Comparison of ENCODE assay signal across 8 cellular contexts in genomic region chr9:94259077-94259847, GRCh38. TPM values are rescaled to one million over a fixed set of nuclear protein-coding genes. Genes with fewer than 3 reads are reported as not detected.
DNase-seq lines count a peak whose midpoint lies in the region; ATAC-seq and TF ChIP-seq lines count a peak whose summit lies in the region.

ZNF169 (plus strand) TSS chr9:94259298; CDS start chr9:94278813, 19,515 bp downstream.

- ATAC-seq in GM18907 (IDR thresholded peaks at IDR 0.05; ENCODE audit: unreplicated experiment) (peak; percentile 100), HG03139 (IDR thresholded peaks at IDR 0.05; ENCODE audit: unreplicated experiment) (peak; percentile 100)
- peak; percentile 100 for ATAC-seq in activated CD4-positive, CD25-positive, alpha-beta regulatory T cell treated with anti-CD3 and anti-CD28 coated beads, Interleukin-2, amount 50 U/mL, for 24 hours

- peak within 1 kb of the TSS; percentile 95 for H3K4me3 ChIP-seq in kidney epithelial cell (ENCODE audit: low read depth, low read length)

- no peaks in the 10 kb centered on the region for H3K27me3 ChIP-seq in kidney epithelial cell (ENCODE audit: control insufficient read depth, insufficient read depth, low read length)

- peak; percentile 96 for DNase-seq in AG08396 (ENCODE audit: low spot score)
- DNase-seq in NCI-H345 (lab: John Stamatoyannopoulos, UW), result peak; percentile 80
- peak; percentile 2 to 52 for DNase-seq in cerebellar nuclear complex (lab: John Stamatoyannopoulos, UW)
- peak; percentile 47 for DNase-seq in kidney epithelial cell (ENCODE audit: low read depth)
- peak; percentile 95 for DNase-seq in stimulated activated CD4-positive, alpha-beta T cell treated with anti-CD3 and anti-CD28 coated beads, Interleukin-15, amount 100 ng/mL, for 24 hours

- TF ChIP-seq CTCF in kidney epithelial cell (IDR thresholded peaks at IDR 0.05; ENCODE audit: insufficient read depth, low read length, poor library complexity, severe bottlenecking), result no peak

- H3K36me3 ChIP-seq in kidney epithelial cell (ENCODE audit: control insufficient read depth, insufficient read depth, low read length), result no peaks in the 10 kb centered on the region

RNA-seq across cellular contexts. Expression of gene ZNF169, which starts in this region (rescaled TPM):
- total RNA-seq in kidney epithelial cell, result 2.0 and 4.9 TPM in 2 replicates

Comparison
In these comparisons a context has a peak if more than half of its experiments do, and no peak if none do; other contexts are left out.
1. Peak in every context shown above with its lines: DNase-seq, ATAC-seq and H3K4me3 ChIP-seq.
2. DNase-seq: peak in every context shown above with its lines; median percentile 96 in AG08396; 95 in stimulated activated CD4-positive, alpha-beta T cell treated with anti-CD3 and anti-CD28 coated beads, Interleukin-15, amount 100 ng/mL, for 24 hours; 80 in NCI-H345; 47 in kidney epithelial cell; 27 in cerebellar nuclear complex.